12 cellular contexts compared by ENCODE assay signal in the genomic region with DNA sequence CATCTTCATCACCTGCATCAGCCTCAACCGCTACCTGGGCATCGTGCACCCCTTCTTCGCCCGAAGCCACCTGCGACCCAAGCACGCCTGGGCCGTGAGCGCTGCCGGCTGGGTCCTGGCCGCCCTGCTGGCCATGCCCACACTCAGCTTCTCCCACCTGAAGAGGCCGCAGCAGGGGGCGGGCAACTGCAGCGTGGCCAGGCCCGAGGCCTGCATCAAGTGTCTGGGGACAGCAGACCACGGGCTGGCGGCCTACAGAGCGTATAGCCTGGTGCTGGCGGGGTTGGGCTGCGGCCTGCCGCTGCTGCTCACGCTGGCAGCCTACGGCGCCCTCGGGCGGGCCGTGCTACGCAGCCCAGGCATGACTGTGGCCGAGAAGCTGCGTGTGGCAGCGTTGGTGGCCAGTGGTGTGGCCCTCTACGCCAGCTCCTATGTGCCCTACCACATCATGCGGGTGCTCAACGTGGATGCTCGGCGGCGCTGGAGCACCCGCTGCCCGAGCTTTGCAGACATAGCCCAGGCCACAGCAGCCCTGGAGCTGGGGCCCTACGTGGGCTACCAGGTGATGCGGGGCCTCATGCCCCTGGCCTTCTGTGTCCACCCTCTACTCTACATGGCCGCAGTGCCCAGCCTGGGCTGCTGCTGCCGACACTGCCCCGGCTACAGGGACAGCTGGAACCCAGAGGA. TPM values are rescaled to one million over a fixed set of nuclear protein-coding genes. Genes with fewer than 3 reads are reported as not detected.
A peak's percentile ranks its signal among the peaks of the same experiment; 100 is the strongest.
DNase-seq lines count a peak whose midpoint lies in the region; ATAC-seq, FAIRE-seq and TF ChIP-seq lines count a peak whose summit lies in the region.
"Had no signal": no experiment of that assay in that cellular context is flagged by ENCODE, and none has a peak within 500 bp of the region (broad histone marks: within the 10 kb centered on the region; RNA-seq: fewer than 3 reads in every experiment).

No MANE protein-coding gene starts in this region.

- in situ Hi-C loops in transverse colon (cut with MboI; ENCODE audit: low pct_ligation_motif_present in 1 of 4, low pct_unique_long_range_greater_than_20kb in 1 of 4, low sequenced_read_pairs in 3 of 4), result loop anchor here in 1 of 4 donors (25.0 kb wide), 1 partner anchor 123 kb away; a partner anchor contains a TSS

- peak; percentile 2 for ATAC-seq in stimulated activated naive CD8-positive, alpha-beta T cell treated with anti-CD3 and anti-CD28 coated beads, Interleukin-15, Interleukin-2, amounts not matched to agents 100 U/mL and 50 U/mL, for 24 hours
- ATAC-seq in stimulated activated naive CD8-positive, alpha-beta T cell treated with anti-CD3 and anti-CD28 coated beads, Interleukin-15, amount 100 ng/mL, for 72 hours, result no peak
- ATAC-seq in effector memory CD8-positive, alpha-beta T cell (replicated peaks), result no peak
- ATAC-seq in GM21529 (IDR thresholded peaks at IDR 0.05; ENCODE audit: unreplicated experiment), result no peak
- ATAC-seq in sciatic nerve, result no peak

- H3K27ac Mint-ChIP-seq in stimulated activated naive CD8-positive, alpha-beta T cell treated with anti-CD3 and anti-CD28 coated beads, Interleukin-15, amount 100 ng/mL, for 72 hours, result peak overlapping the region in 1 of 2 donors; percentile 95
- peak overlapping the region; percentile 93 to 94 for H3K27ac Mint-ChIP-seq in effector memory CD8-positive, alpha-beta T cell

- H3K36me3 ChIP-seq in MG63 (peaks cover 87% of the 10 kb centered on the region), transverse colon (peaks cover 0 to 44% (median 12%) of the 10 kb centered on the region in 4 donors)

- intact Hi-C loops in transverse colon (cut with DNase I; ENCODE audit: low total_unique reads), result loop anchor here (10.0 kb wide), 1 partner anchor 121 kb away; a partner anchor contains a TSS
- intact Hi-C loops in sciatic nerve (cut with DNase I), result no loop called here

- H3K4me1 Mint-ChIP-seq in stimulated activated naive CD8-positive, alpha-beta T cell treated with anti-CD3 and anti-CD28 coated beads, Interleukin-15, amount 100 ng/mL, for 72 hours, result peaks cover 95% of the 10 kb centered on the region
- peaks cover 55 to 56% of the 10 kb centered on the region in 2 donors for H3K4me1 Mint-ChIP-seq in effector memory CD8-positive, alpha-beta T cell (ENCODE audit: low read depth in 2 of 2)

- H3K9me3 ChIP-seq in MG63 (no peaks in the 10 kb centered on the region), transverse colon (no peaks in the 10 kb centered on the region)
- H3K9me3 ChIP-seq: SJCRH30, vagina had no signal

- peak overlapping the region in 1 of 2 donors; percentile 62 for H3K4me3 Mint-ChIP-seq in stimulated activated naive CD8-positive, alpha-beta T cell treated with anti-CD3 and anti-CD28 coated beads, Interleukin-15, amount 100 ng/mL, for 72 hours
- H3K4me3 Mint-ChIP-seq in effector memory CD8-positive, alpha-beta T cell, result peak overlapping the region; percentile 73 to 74

- WGBS in transverse colon (ENCODE audit: low coverage in 1 of 2), 2 donors, result 88% methylated on average over 30 of the region's 43 CpGs; no CpG with 5 or more reads in 1 of the 2 donors

- no peak for FAIRE-seq in GM12892 (lab: Jason Lieb, UNC)
- FAIRE-seq: islet of Langerhans had no signal

- no peak for TF ChIP-seq EP300 in transverse colon (IDR thresholded peaks at IDR 0.05; ENCODE audit: low read depth)

- H3K9me3 Mint-ChIP-seq in stimulated activated naive CD8-positive, alpha-beta T cell treated with anti-CD3 and anti-CD28 coated beads, Interleukin-15, amount 100 ng/mL, for 72 hours, result no peaks in the 10 kb centered on the region
- H3K9me3 Mint-ChIP-seq in effector memory CD8-positive, alpha-beta T cell, result no peaks in the 10 kb centered on the region

- H3K4me3 ChIP-seq in MG63 (no peak overlapping the region), transverse colon (no peak overlapping the region)
- H3K4me3 ChIP-seq: SJCRH30, vagina had no signal

- H3K4me1 ChIP-seq in transverse colon, result peaks cover 7 to 15% (median 12%) of the 10 kb centered on the region in 4 donors
- H3K4me1 ChIP-seq: SJCRH30 had no signal

- peak; percentile 32 for DNase-seq in stimulated activated naive CD8-positive, alpha-beta T cell treated with anti-CD3 and anti-CD28 coated beads, Interleukin-15, Interleukin-2, amounts not matched to agents 100 U/mL and 50 U/mL, for 24 hours
- DNase-seq in stimulated activated naive CD8-positive, alpha-beta T cell treated with anti-CD3 and anti-CD28 coated beads, Interleukin-15, amount 100 ng/mL, for 72 hours, result no peak
- peak; percentile 48 for DNase-seq in MG63
- DNase-seq in effector memory CD8-positive, alpha-beta T cell, result no peak
- no peak for DNase-seq in transverse colon
- DNase-seq in GM12892 (ENCODE audit: insufficient read length), result no peak
- no peak for DNase-seq in sciatic nerve (ENCODE audit: low spot score)
- DNase-seq: NCI-H1930 had no signal

- H3K27me3 ChIP-seq in MG63 (no peaks in the 10 kb centered on the region), transverse colon (no peaks in the 10 kb centered on the region)
- H3K27me3 ChIP-seq: SJCRH30, vagina had no signal

- H3K27me3 Mint-ChIP-seq in stimulated activated naive CD8-positive, alpha-beta T cell treated with anti-CD3 and anti-CD28 coated beads, Interleukin-15, amount 100 ng/mL, for 72 hours, result no peaks in the 10 kb centered on the region
- H3K27me3 Mint-ChIP-seq in effector memory CD8-positive, alpha-beta T cell, result no peaks in the 10 kb centered on the region

- TF ChIP-seq POLR2A in transverse colon (IDR thresholded peaks at IDR 0.05) (peak; percentile 1), GM12892 (IDR thresholded peaks at IDR 0.05; ENCODE audit: low read depth, low read length) (no peak; the same call in none of the 2 replicates)

- no peak overlapping the region for H3K27ac ChIP-seq in transverse colon
- H3K27ac ChIP-seq: SJCRH30, vagina had no signal

- no peak for TF ChIP-seq CTCF in transverse colon (IDR thresholded peaks at IDR 0.05)

- peaks cover 93% of the 10 kb centered on the region for H3K36me3 Mint-ChIP-seq in effector memory CD8-positive, alpha-beta T cell (ENCODE audit: insufficient read depth)

RNA-seq across cellular contexts. Expression of a gene that starts 2.6 kb away (rescaled TPM):
- total RNA-seq in MG63 (2014; rRNA removed; shearing (Covaris generic); ENCODE audit: low replicate concordance), result 2.0 and 5.9 TPM in 2 replicates
- 10 to 100 TPM in 1 of 4 donors, 1 to 10 TPM in 2, under 1 TPM in 1; 0.80 to 13.8 (median 6.9) TPM for total RNA-seq in transverse colon
- 11.0 TPM for polyA plus RNA-seq in GM12892 (2012; ENCODE audit: missing spikeins)
- 9.9 TPM for total RNA-seq in sciatic nerve

RNA-seq across cellular contexts. Expression of a gene that starts 5.6 kb away (rescaled TPM):
- 677 and 743 TPM in 2 replicates for total RNA-seq in MG63 (2014; rRNA removed; shearing (Covaris generic); ENCODE audit: low replicate concordance)
- total RNA-seq in transverse colon (100 to 1,000 TPM; 169 to 293 (median 198) TPM), sciatic nerve (155 TPM)
- polyA plus RNA-seq in GM12892 (2012; ENCODE audit: missing spikeins), result 129 TPM

RNA-seq across cellular contexts. Expression of a gene that starts 7.9 kb away (rescaled TPM):
- total RNA-seq in MG63 (2014; rRNA removed; shearing (Covaris generic); ENCODE audit: low replicate concordance), result 128 and 155 TPM in 2 replicates
- 10 to 100 TPM; 10.1 to 31.8 (median 21.5) TPM for total RNA-seq in transverse colon
- polyA plus RNA-seq in GM12892 (2012; ENCODE audit: missing spikeins), result 61.1 TPM
- total RNA-seq in sciatic nerve, result 31.3 TPM

RNA-seq across cellular contexts. Expression of a gene that starts 11.6 kb away (rescaled TPM):
- total RNA-seq in MG63 (2014; rRNA removed; shearing (Covaris generic); ENCODE audit: low replicate concordance), result not detected in 2 replicates
- total RNA-seq in transverse colon (1 to 10 TPM in 1 of 4 donors, under 1 TPM in 2, not detected in 1; 0.32 to 4.5 (median 0.55) TPM), sciatic nerve (not detected)
- 16.8 TPM for polyA plus RNA-seq in GM12892 (2012; ENCODE audit: missing spikeins)
- total RNA-seq: SJCRH30, vagina had no signal

RNA-seq across cellular contexts. Expression of a gene that starts 28.0 kb away (rescaled TPM):
- total RNA-seq in MG63 (2014; rRNA removed; shearing (Covaris generic); ENCODE audit: low replicate concordance), result 22.5 and 28.9 TPM in 2 replicates
- total RNA-seq in transverse colon (10 to 100 TPM; 24.5 to 56.1 (median 39.0) TPM), sciatic nerve (47.0 TPM)
- 58.7 TPM for polyA plus RNA-seq in GM12892 (2012; ENCODE audit: missing spikeins)
- total RNA-seq: SJCRH30 had no signal

Comparison
In these comparisons a context has a peak if more than half of its experiments do, and no peak if none do; other contexts are left out.
1. DNase-seq: peak in stimulated activated naive CD8-positive, alpha-beta T cell treated with anti-CD3 and anti-CD28 coated beads, Interleukin-15, Interleukin-2, amounts not matched to agents 100 U/mL and 50 U/mL, for 24 hours (single experiment) and MG63 (single experiment); none in stimulated activated naive CD8-positive, alpha-beta T cell treated with anti-CD3 and anti-CD28 coated beads, Interleukin-15, amount 100 ng/mL, for 72 hours (0 of 2), effector memory CD8-positive, alpha-beta T cell (0 of 3), transverse colon (single experiment), GM12892 (single experiment) and sciatic nerve (single experiment).